Comparison of ENCODE assay signal across 1 cellular context in the genomic region with DNA sequence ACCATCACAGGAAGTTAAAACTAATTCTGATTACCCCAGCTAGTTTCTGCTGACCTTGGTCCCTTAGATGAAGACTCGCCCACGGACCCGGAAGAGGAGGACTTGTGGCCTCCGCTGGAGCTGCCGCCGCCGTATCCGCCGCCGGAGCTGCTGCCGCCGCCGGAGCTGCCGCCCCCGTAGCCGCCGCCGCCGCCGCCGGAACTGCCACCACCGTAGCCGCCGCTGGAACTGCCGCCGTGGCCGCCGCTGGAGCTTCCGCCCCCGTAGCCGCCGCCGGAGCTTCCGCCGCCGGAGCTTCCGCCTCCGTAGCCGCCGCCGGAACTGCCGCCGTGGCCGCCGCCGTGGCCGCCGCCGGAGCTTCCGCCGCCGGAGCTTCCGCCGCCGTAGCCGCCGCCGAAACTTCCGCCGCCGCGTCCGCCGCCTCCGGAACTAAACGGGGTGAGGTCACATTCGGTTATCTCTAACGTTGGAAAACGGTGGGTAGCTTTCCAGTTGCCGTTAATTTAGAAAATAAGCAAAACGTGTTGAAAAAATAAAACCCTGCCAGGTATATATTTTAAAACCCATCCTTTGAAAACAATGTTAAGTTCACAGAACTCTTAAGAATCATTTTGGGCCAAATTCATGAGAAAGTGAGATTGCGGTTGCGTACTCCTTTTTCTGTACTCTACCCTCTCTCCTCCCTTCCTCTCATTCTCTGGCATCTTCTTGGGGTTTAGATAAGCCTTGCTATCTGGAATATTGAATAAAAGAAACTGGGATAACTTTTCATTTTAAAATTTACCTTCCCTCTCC.
TF ChIP-seq lines count a peak whose summit lies in the region.

No MANE protein-coding gene starts in this region.

TF ChIP-seq in K562, 482 proteins besides CTCF, POLR2A, EP300 and RAD21 (continued from another document and continues in another):
- TF ChIP-seq ZNF318 (IDR thresholded peaks at IDR 0.05; ENCODE audit: borderline replicate concordance in 1 of 2, low read depth in 1 of 2), result 0 out of 4 replicates have a peak, but pooled peaks of 1 of the 2 experiments have one; percentile 18
- TF ChIP-seq SMAD3 (CRISPR knock-in tag; conservative IDR thresholded peaks at IDR 0.05), result no peak
- no peak for TF ChIP-seq NR2C2 (CRISPR knock-in tag; IDR thresholded peaks at IDR 0.05)
- TF ChIP-seq NR2C2 (tag; IDR thresholded peaks at IDR 0.05), result peak; percentile 98
- no peak for TF ChIP-seq BHLHE40 (IDR thresholded peaks at IDR 0.05; ENCODE audit: low read length)
- no peak for TF ChIP-seq ZNF133 (CRISPR knock-in tag; IDR thresholded peaks at IDR 0.05)
- peak in 1 of 2 experiments; percentile 38; a peak in 2 of 4 replicates for TF ChIP-seq HDAC1 (IDR thresholded peaks at IDR 0.05)
- peak; percentile 27; the same call in 1 of the 2 replicates for TF ChIP-seq GMEB1 (CRISPR knock-in tag; IDR thresholded peaks at IDR 0.05)
- TF ChIP-seq FOSL1 (tag; conservative IDR thresholded peaks at IDR 0.05), result peak; percentile 61
- 0 out of 2 replicates have a peak, but pooled peaks have one; percentile 65 for TF ChIP-seq ELF4 (CRISPR knock-in tag; IDR thresholded peaks at IDR 0.05)
- TF ChIP-seq, protein P1, sequence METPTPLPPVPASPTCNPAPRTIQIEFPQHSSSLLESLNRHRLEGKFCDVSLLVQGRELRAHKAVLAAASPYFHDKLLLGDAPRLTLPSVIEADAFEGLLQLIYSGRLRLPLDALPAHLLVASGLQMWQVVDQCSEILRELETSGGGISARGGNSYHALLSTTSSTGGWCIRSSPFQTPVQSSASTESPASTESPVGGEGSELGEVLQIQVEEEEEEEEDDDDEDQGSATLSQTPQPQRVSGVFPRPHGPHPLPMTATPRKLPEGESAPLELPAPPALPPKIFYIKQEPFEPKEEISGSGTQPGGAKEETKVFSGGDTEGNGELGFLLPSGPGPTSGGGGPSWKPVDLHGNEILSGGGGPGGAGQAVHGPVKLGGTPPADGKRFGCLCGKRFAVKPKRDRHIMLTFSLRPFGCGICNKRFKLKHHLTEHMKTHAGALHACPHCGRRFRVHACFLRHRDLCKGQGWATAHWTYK (CRISPR knock-in tag; IDR thresholded peaks at IDR 0.05), result no peak
- TF ChIP-seq E2F5 (CRISPR knock-in tag; IDR thresholded peaks at IDR 0.05), result no peak
- peak; percentile 28; the same call in 1 of the 2 replicates for TF ChIP-seq ZSCAN32 (CRISPR knock-in tag; IDR thresholded peaks at IDR 0.05)
- TF ChIP-seq, protein P2, sequence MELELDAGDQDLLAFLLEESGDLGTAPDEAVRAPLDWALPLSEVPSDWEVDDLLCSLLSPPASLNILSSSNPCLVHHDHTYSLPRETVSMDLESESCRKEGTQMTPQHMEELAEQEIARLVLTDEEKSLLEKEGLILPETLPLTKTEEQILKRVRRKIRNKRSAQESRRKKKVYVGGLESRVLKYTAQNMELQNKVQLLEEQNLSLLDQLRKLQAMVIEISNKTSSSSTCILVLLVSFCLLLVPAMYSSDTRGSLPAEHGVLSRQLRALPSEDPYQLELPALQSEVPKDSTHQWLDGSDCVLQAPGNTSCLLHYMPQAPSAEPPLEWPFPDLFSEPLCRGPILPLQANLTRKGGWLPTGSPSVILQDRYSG (tag; conservative IDR thresholded peaks at IDR 0.05; ENCODE audit: low read depth), result 0 out of 2 replicates have a peak, but pooled peaks have one; percentile 40
- TF ChIP-seq ZBTB1 (CRISPR knock-in tag; IDR thresholded peaks at IDR 0.05; ENCODE audit: borderline replicate concordance, low read depth), result peak; percentile 58; the same call in 1 of the 2 replicates
- 0 out of 2 replicates have a peak, but pooled peaks have one; percentile 49 for TF ChIP-seq POLR2AphosphoS2 (IDR thresholded peaks at IDR 0.05; ENCODE audit: low read length)
- TF ChIP-seq NEUROD1 (IDR thresholded peaks at IDR 0.05; ENCODE audit: borderline replicate concordance, low read depth, low read length, partially characterized antibody), result no peak
- TF ChIP-seq, protein P3, sequence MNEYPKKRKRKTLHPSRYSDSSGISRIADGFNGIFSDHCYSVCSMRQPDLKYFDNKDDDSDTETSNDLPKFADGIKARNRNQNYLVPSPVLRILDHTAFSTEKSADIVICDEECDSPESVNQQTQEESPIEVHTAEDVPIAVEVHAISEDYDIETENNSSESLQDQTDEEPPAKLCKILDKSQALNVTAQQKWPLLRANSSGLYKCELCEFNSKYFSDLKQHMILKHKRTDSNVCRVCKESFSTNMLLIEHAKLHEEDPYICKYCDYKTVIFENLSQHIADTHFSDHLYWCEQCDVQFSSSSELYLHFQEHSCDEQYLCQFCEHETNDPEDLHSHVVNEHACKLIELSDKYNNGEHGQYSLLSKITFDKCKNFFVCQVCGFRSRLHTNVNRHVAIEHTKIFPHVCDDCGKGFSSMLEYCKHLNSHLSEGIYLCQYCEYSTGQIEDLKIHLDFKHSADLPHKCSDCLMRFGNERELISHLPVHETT (CRISPR knock-in tag; conservative IDR thresholded peaks at IDR 0.05 in 1 of 2, IDR thresholded peaks at IDR 0.05 in 1 of 2), result peak in 1 of 2 experiments; percentile 100; a peak in 2 of 4 replicates
- peak in 1 of 2 experiments; percentile 82; a peak in 2 of 4 replicates for TF ChIP-seq NONO (IDR thresholded peaks at IDR 0.05; ENCODE audit: low read depth in 2 of 2, low read length in 1 of 2)
- TF ChIP-seq FUS (optimal IDR thresholded peaks at IDR 0.05; ENCODE audit: low read depth, low read length), result no peak
- peak; percentile 50; the same call in 1 of the 2 replicates for TF ChIP-seq HCFC1 (IDR thresholded peaks at IDR 0.05; ENCODE audit: low read depth, low read length)
- TF ChIP-seq BRD4 (IDR thresholded peaks at IDR 0.05), result peak; percentile 25; the same call in 1 of the 2 replicates
- no peak for TF ChIP-seq PPARD (CRISPR knock-in tag; IDR thresholded peaks at IDR 0.05)
- TF ChIP-seq CHCHD3 (CRISPR knock-in tag; IDR thresholded peaks at IDR 0.05), result 0 out of 2 replicates have a peak, but pooled peaks have one; percentile 69
- no peak for TF ChIP-seq IRF1 (CRISPR knock-in tag; IDR thresholded peaks at IDR 0.05; ENCODE audit: borderline replicate concordance)
- no peak for TF ChIP-seq BMI1 (IDR thresholded peaks at IDR 0.05; ENCODE audit: low read length)
- TF ChIP-seq KDM2B (CRISPR knock-in tag; IDR thresholded peaks at IDR 0.05), result no peak
- TF ChIP-seq ZNF395 (CRISPR knock-in tag; IDR thresholded peaks at IDR 0.05), result peak; percentile 44; the same call in 1 of the 2 replicates
- TF ChIP-seq TARDBP (IDR thresholded peaks at IDR 0.05), result no peak
- TF ChIP-seq TSHZ1 (CRISPR knock-in tag; IDR thresholded peaks at IDR 0.05), result 0 out of 2 replicates have a peak, but pooled peaks have one; percentile 24
- no peak for TF ChIP-seq PHF20 (IDR thresholded peaks at IDR 0.05; ENCODE audit: partially characterized antibody)
- peak; percentile 35; the same call in 1 of the 2 replicates for TF ChIP-seq DMBX1 (CRISPR knock-in tag; IDR thresholded peaks at IDR 0.05; ENCODE audit: borderline replicate concordance)
